21 cellular contexts compared by ENCODE assay signal in genomic region chr1:59833022-59833421, GRCh38. TPM values are rescaled to one million over a fixed set of nuclear protein-coding genes. Genes with fewer than 3 reads are reported as not detected.
DNase-seq lines count a peak whose midpoint lies in the region; ATAC-seq, FAIRE-seq and TF ChIP-seq lines count a peak whose summit lies in the region.
"Had no signal": no experiment of that assay in that cellular context is flagged by ENCODE, and none has a peak within 500 bp of the region (broad histone marks: within the 10 kb centered on the region; RNA-seq: fewer than 3 reads in every experiment).

No MANE protein-coding gene starts in this region.

- no peak overlapping the region for H2BK12ac ChIP-seq in mesenchymal stem cell (ENCODE audit: low read length in 2 of 2)

- H3K14ac ChIP-seq in mesenchymal stem cell (ENCODE audit: low read length in 2 of 2): no peak overlapping the region

- H2BK120ac ChIP-seq in mesenchymal stem cell (ENCODE audit: low read depth, low read length): no peak overlapping the region

- H3K18ac ChIP-seq in mesenchymal stem cell (ENCODE audit: low read depth in 1 of 2, low read length in 2 of 2): no peak overlapping the region

- no peak for TF ChIP-seq CTCF in fibroblast of mammary gland (conservative IDR thresholded peaks at IDR 0.05; ENCODE audit: control insufficient read depth, insufficient read depth, low read depth, low read length)

- DNase-seq in EH (ENCODE audit: low read depth) (peak; percentile 4), fibroblast of mammary gland (ENCODE audit: low read depth) (peak; percentile 32), mesenchymal stem cell (no peak), HTR-8/SVneo (ENCODE audit: insufficient read length, low spot score) (no peak), sciatic nerve (ENCODE audit: low spot score) (no peak), DMS 273 treated with DMSO at 0.1 percent for 48 hours (lab: John Stamatoyannopoulos, UW) (no peak)
- DNase-seq in NK-92 treated with Interleukin-12 subunit alpha and Interleukin-12 subunit beta, amount 100 ng/mL, for 24 hours (lab: John Stamatoyannopoulos, UW): no peak
- DNase-seq: Kasumi-1, MM.1S, NCI-H1092, NCI-H1436, NCI-H1930, NCI-H226, NCI-H510A treated with DMSO at 0.1 percent for 48 hours, NCI-H748 treated with DMSO at 0.1 percent for 48 hours, SIG-M5 had no signal

- H3K36me3 ChIP-seq in mesenchymal stem cell (ENCODE audit: control insufficient read depth in 1 of 2, insufficient read depth in 2 of 2, low read depth in 1 of 2, low read length in 2 of 2): peaks cover 0 to 3% of the 10 kb centered on the region in 2 experiments

- H2AK5ac ChIP-seq in mesenchymal stem cell (ENCODE audit: low read length, severe bottlenecking): no peak overlapping the region

- no peak for FAIRE-seq in HTR-8/SVneo (lab: Jason Lieb, UNC)
- FAIRE-seq: GM12891, H54 had no signal

- H2AFZ ChIP-seq in mesenchymal stem cell (ENCODE audit: low read depth, low read length): no peak overlapping the region

- H4K8ac ChIP-seq in mesenchymal stem cell (ENCODE audit: low read length): no peak overlapping the region

- no peaks in the 10 kb centered on the region for H3K79me1 ChIP-seq in mesenchymal stem cell (replicated peaks; ENCODE audit: low read length, poor library complexity, severe bottlenecking)

- peak overlapping the region; percentile 59 for H3K27ac ChIP-seq in mesenchymal stem cell (ENCODE audit: low read length, poor library complexity, severe bottlenecking)
- H3K27ac ChIP-seq: C4-2B had no signal

- no peak overlapping the region for H3K23ac ChIP-seq in mesenchymal stem cell (ENCODE audit: low read length in 2 of 2)

- no peak overlapping the region for H3K4me3 ChIP-seq in fibroblast of mammary gland (ENCODE audit: control insufficient read depth, low read depth, low read length)
- H3K4me3 ChIP-seq in mesenchymal stem cell (ENCODE audit: insufficient read depth in 1 of 2, low read depth in 1 of 2, low read length in 2 of 2): no peak overlapping the region

- 90% methylated on average over 1 of the region's 2 CpGs for WGBS in mesenchymal stem cell

- H4K91ac ChIP-seq in mesenchymal stem cell (ENCODE audit: low read length): no peak overlapping the region

- H3K4me1 ChIP-seq in mesenchymal stem cell (ENCODE audit: control insufficient read depth, insufficient read depth, low read depth, low read length): no peaks in the 10 kb centered on the region

- no peak overlapping the region for H3K4ac ChIP-seq in mesenchymal stem cell (ENCODE audit: low read depth in 1 of 2, low read length in 2 of 2)

- no peaks in the 10 kb centered on the region for H3K27me3 ChIP-seq in mesenchymal stem cell (ENCODE audit: control insufficient read depth in 1 of 2, insufficient read depth in 1 of 2, low read length in 2 of 2)

- intact Hi-C loops in sciatic nerve (cut with DNase I): no loop called here

- H2BK15ac ChIP-seq in mesenchymal stem cell (ENCODE audit: low read depth, poor library complexity, severe bottlenecking): no peak overlapping the region

- ATAC-seq in SK-N-SH treated with all-trans-retinoic acid at 6 μM for 48 hours: peak; percentile 73
- no peak for ATAC-seq in sciatic nerve

- H3K9ac ChIP-seq in mesenchymal stem cell (ENCODE audit: low read length): no peak overlapping the region

- H3K9me3 ChIP-seq in mesenchymal stem cell (ENCODE audit: control insufficient read depth, low read length): no peaks in the 10 kb centered on the region

- no peak overlapping the region for H3K4me2 ChIP-seq in mesenchymal stem cell (ENCODE audit: low read length, poor library complexity, severe bottlenecking)

- no peak overlapping the region for H2BK5ac ChIP-seq in mesenchymal stem cell (ENCODE audit: low read depth, low read length, poor library complexity, severe bottlenecking)

TF ChIP-seq in SK-N-SH treated with all-trans-retinoic acid at 6 μM for 48 hours, 23 proteins besides CTCF, POLR2A, EP300 and RAD21:
- TF ChIP-seq CREB5 (CRISPR knock-in tag; IDR thresholded peaks at IDR 0.05; ENCODE audit: low read depth) (no peak), PPARA (CRISPR knock-in tag; IDR thresholded peaks at IDR 0.05; ENCODE audit: borderline replicate concordance) (no peak), ESRRG (CRISPR knock-in tag; IDR thresholded peaks at IDR 0.05) (no peak), TCF4 (CRISPR knock-in tag; IDR thresholded peaks at IDR 0.05; ENCODE audit: borderline replicate concordance) (no peak), POU6F1 (CRISPR knock-in tag; IDR thresholded peaks at IDR 0.05; ENCODE audit: borderline replicate concordance, low read depth) (no peak), TOX (CRISPR knock-in tag; IDR thresholded peaks at IDR 0.05; ENCODE audit: borderline replicate concordance) (no peak), ZNF565 (CRISPR knock-in tag; conservative IDR thresholded peaks at IDR 0.05; ENCODE audit: low read depth) (no peak), ISL1 (CRISPR knock-in tag; IDR thresholded peaks at IDR 0.05) (peak; percentile 56; the same call in 1 of the 2 replicates), ZNF70 (CRISPR knock-in tag; IDR thresholded peaks at IDR 0.05) (no peak)
TF ChIP-seq in SK-N-SH treated with all-trans-retinoic acid at 6 μM for 48 hours: peak in this region for 1.

RNA-seq across cellular contexts. Expression of gene HOOK1, which starts 18.3 kb away (rescaled TPM):
- polyA plus RNA-seq in mesenchymal stem cell (2013, experiment 1 of 2): not detected
- not detected for polyA plus RNA-seq in mesenchymal stem cell (2013, experiment 2 of 2)
- 0.53 TPM for total RNA-seq in sciatic nerve
- total RNA-seq: A172 had no signal

Comparison
In these comparisons a context has a peak if more than half of its experiments do, and no peak if none do; other contexts are left out.
1. DNase-seq: peak in EH (single experiment) and fibroblast of mammary gland (single experiment); none in mesenchymal stem cell (single experiment), HTR-8/SVneo (single experiment), sciatic nerve (single experiment), DMS 273 treated with DMSO at 0.1 percent for 48 hours (single experiment) and NK-92 treated with Interleukin-12 subunit alpha and Interleukin-12 subunit beta, amount 100 ng/mL, for 24 hours (single experiment).